In genomic region chr20:4401601-4402000, GRCh38 we compare ENCODE assay signal across 36 cellular contexts.
DNase-seq lines count a peak whose midpoint lies in the region; ATAC-seq and TF ChIP-seq lines count a peak whose summit lies in the region.
"Had no signal": no experiment of that assay in that cellular context is flagged by ENCODE, and none has a peak within 500 bp of the region (broad histone marks: within the 10 kb centered on the region; RNA-seq: fewer than 3 reads in every experiment).

No MANE protein-coding gene starts in this region.

- intact Hi-C loops in activated CD4-positive, alpha-beta memory T cell treated with anti-CD3 and anti-CD28 coated beads for 36 hours (cut with micrococcal nuclease) = no loop called here

- H3K9me3 Mint-ChIP-seq in CD8-positive, alpha-beta memory T cell = peaks cover 11 to 21% (median 12%) of the 10 kb centered on the region in 5 donors
- H3K9me3 Mint-ChIP-seq in activated CD4-positive, alpha-beta memory T cell treated with anti-CD3 and anti-CD28 coated beads for 36 hours = peaks cover 12% of the 10 kb centered on the region

- in situ Hi-C loops in brain microvascular endothelial cell (cut with HindIII; ENCODE audit: low pct_ligation_motif_present, low sequenced_read_pairs) = no loop called here

- H3K9me3 ChIP-seq in CD8-positive, alpha-beta memory T cell (ENCODE audit: low read length) = no peaks in the 10 kb centered on the region
- H3K9me3 ChIP-seq: colonic mucosa, gastrocnemius medialis, Peyer's patch, upper lobe of right lung had no signal

- no peak overlapping the region for H3K27ac ChIP-seq in brain microvascular endothelial cell
- H3K27ac ChIP-seq in CD8-positive, alpha-beta memory T cell (ENCODE audit: low read depth, low read length) = no peak overlapping the region
- H3K27ac ChIP-seq: C4-2B, cardiac muscle cell, colonic mucosa, epithelial cell of prostate, gastrocnemius medialis, lower lobe of right lung, Peyer's patch, skin epidermis, upper lobe of right lung, VCaP had no signal

- no peaks in the 10 kb centered on the region for H3K4me1 ChIP-seq in CD8-positive, alpha-beta memory T cell (ENCODE audit: insufficient read depth, low read length)
- H3K4me1 ChIP-seq: Caco-2, colonic mucosa, gastrocnemius medialis, lower lobe of right lung, Peyer's patch, upper lobe of right lung had no signal

- no peaks in the 10 kb centered on the region for H3K36me3 ChIP-seq in brain microvascular endothelial cell (replicated peaks)
- H3K36me3 ChIP-seq in CD8-positive, alpha-beta memory T cell (ENCODE audit: insufficient read depth, low read length) = no peaks in the 10 kb centered on the region
- H3K36me3 ChIP-seq: cardiac muscle cell, colonic mucosa, gastrocnemius medialis, lower lobe of right lung, Peyer's patch, upper lobe of right lung had no signal

- H3K27me3 ChIP-seq in brain microvascular endothelial cell (replicated peaks) = no peaks in the 10 kb centered on the region
- peaks cover 15% of the 10 kb centered on the region for H3K27me3 ChIP-seq in CD8-positive, alpha-beta memory T cell (ENCODE audit: insufficient read depth, low read length, poor library complexity, severe bottlenecking)
- H3K27me3 ChIP-seq: cardiac muscle cell, colonic mucosa, gastrocnemius medialis, Peyer's patch, upper lobe of right lung had no signal

- no peak overlapping the region for H3K4me3 ChIP-seq in AG04449 (ENCODE audit: low read depth, low read length)
- H3K4me3 ChIP-seq in brain microvascular endothelial cell (ENCODE audit: low read depth, low read length) = no peak overlapping the region
- no peak overlapping the region for H3K4me3 ChIP-seq in foreskin fibroblast (ENCODE audit: low read depth in 1 of 2, low read length in 2 of 2)
- H3K4me3 ChIP-seq in CD8-positive, alpha-beta memory T cell (ENCODE audit: low read length) = no peak overlapping the region
- H3K4me3 ChIP-seq: cardiac muscle cell, colonic mucosa, gastrocnemius medialis, K562, lower lobe of right lung, Peyer's patch, skin epidermis, upper lobe of right lung had no signal

- H3K4me3 Mint-ChIP-seq in CD8-positive, alpha-beta memory T cell = peak overlapping the region in 1 of 7 donors; percentile 19
- no peak overlapping the region for H3K4me3 Mint-ChIP-seq in activated CD4-positive, alpha-beta memory T cell treated with anti-CD3 and anti-CD28 coated beads for 36 hours
- H3K4me3 Mint-ChIP-seq: activated CD4-positive, alpha-beta T cell treated with anti-CD3 and anti-CD28 coated beads for 36 hours; nephron had no signal

- H3K4me1 Mint-ChIP-seq in CD8-positive, alpha-beta memory T cell = no peaks in the 10 kb centered on the region
- H3K4me1 Mint-ChIP-seq in activated CD4-positive, alpha-beta memory T cell treated with anti-CD3 and anti-CD28 coated beads for 36 hours (ENCODE audit: low read depth) = no peaks in the 10 kb centered on the region
- H3K4me1 Mint-ChIP-seq: activated CD4-positive, alpha-beta T cell treated with anti-CD3 and anti-CD28 coated beads for 36 hours; nephron had no signal

- ATAC-seq in HG03520 (IDR thresholded peaks at IDR 0.05; ENCODE audit: unreplicated experiment) = no peak
- ATAC-seq: activated CD4-positive, alpha-beta T cell treated with anti-CD3 and anti-CD28 coated beads for 36 hours; activated naive CD4-positive, alpha-beta T cell treated with anti-CD3 and anti-CD28 coated beads, Interleukin-2, amount 50 U/mL, for 72 hours; gastrocnemius medialis; K562; lower lobe of right lung; upper lobe of right lung had no signal

- TF ChIP-seq CTCF in AG04449 (IDR thresholded peaks at IDR 0.05; ENCODE audit: insufficient read depth, low read length, missing control alignments) (no peak), brain microvascular endothelial cell (IDR thresholded peaks at IDR 0.05; ENCODE audit: low read depth, low read length, missing control alignments) (no peak), foreskin fibroblast (IDR thresholded peaks at IDR 0.05; ENCODE audit: low read depth, low read length) (no peak)

- peak overlapping the region in 1 of 8 donors; percentile 12 for H3K27ac Mint-ChIP-seq in CD8-positive, alpha-beta memory T cell
- no peak overlapping the region for H3K27ac Mint-ChIP-seq in activated CD4-positive, alpha-beta memory T cell treated with anti-CD3 and anti-CD28 coated beads for 36 hours
- H3K27ac Mint-ChIP-seq: activated CD4-positive, alpha-beta T cell treated with anti-CD3 and anti-CD28 coated beads for 36 hours; activated naive CD4-positive, alpha-beta T cell treated with anti-CD3 and anti-CD28 coated beads, Interleukin-2, amount 50 U/mL, for 72 hours; activated T-helper 2 cell treated with anti-CD3 and anti-CD28 coated beads, Interferon-gamma antibody, Interleukin-2, Interleukin-4, amounts not matched to agents 10 μg/mL and 5 μg/mL and 100 μg/mL, durations not matched to agents 14 hours and 24 hours and 36 hours; nephron had no signal

- CTCF ChIA-PET in AG04449 (lab: Yijun Ruan, JAX) = interaction anchor here (0.9 to 2.9 kb wide), 2 partner anchors 8 to 191 kb away, joined by 3 to 10 read pairs; no protein-coding TSS in a partner anchor
- CTCF ChIA-PET in CD8-positive, alpha-beta memory T cell (lab: Charles Lee) = no interaction called here
- CTCF ChIA-PET in activated CD4-positive, alpha-beta memory T cell treated with anti-CD3 and anti-CD28 coated beads for 36 hours (lab: Charles Lee) = no interaction called here

- DNase-seq in AG04449 (ENCODE audit: low read depth, low spot score) (peak; percentile 29), GM03348 (ENCODE audit: low spot score) (peak; percentile 52), brain microvascular endothelial cell (peak; percentile 1), foreskin fibroblast (peak; percentile 23 to 61), hypothalamus (lab: John Stamatoyannopoulos, UW) (no peak)
- no peak for DNase-seq in CD8-positive, alpha-beta memory T cell
- DNase-seq in activated CD4-positive, alpha-beta memory T cell treated with anti-CD3 and anti-CD28 coated beads for 36 hours = no peak
- DNase-seq: activated CD4-positive, alpha-beta T cell treated with anti-CD3 and anti-CD28 coated beads for 36 hours; activated CD8-positive, alpha-beta memory T cell treated with anti-CD3 and anti-CD28 coated beads for 24 hours; activated T-cell treated with anti-CD3 and anti-CD28 coated beads for 4 hours; anterior cingulate cortex; Caco-2; colonic mucosa; DMS53; effector CD8-positive, alpha-beta T cell; gastrocnemius medialis; lower lobe of right lung; NCI-H1092; NCI-H1694; NCI-H446; NCI-H774; Peyer's patch; SHP77 treated with DMSO at 0.1 percent for 48 hours; stimulated activated naive CD4-positive, alpha-beta T cell treated with Interleukin-2 at 50 U/mL for 16 hours; T1000; upper lobe of right lung had no signal

- POLR2A ChIA-PET in AG04449 (lab: Yijun Ruan, JAX) = no interaction called here
- POLR2A ChIA-PET in CD8-positive, alpha-beta memory T cell (lab: Charles Lee) = no interaction called here
- POLR2A ChIA-PET in activated CD4-positive, alpha-beta memory T cell treated with anti-CD3 and anti-CD28 coated beads for 36 hours (lab: Charles Lee) = no interaction called here

- H3K36me3 Mint-ChIP-seq in CD8-positive, alpha-beta memory T cell = no peaks in the 10 kb centered on the region
- no peaks in the 10 kb centered on the region for H3K36me3 Mint-ChIP-seq in activated CD4-positive, alpha-beta memory T cell treated with anti-CD3 and anti-CD28 coated beads for 36 hours
- H3K36me3 Mint-ChIP-seq: activated naive CD4-positive, alpha-beta T cell treated with anti-CD3 and anti-CD28 coated beads, Interleukin-2, amount 50 U/mL, for 72 hours had no signal

- H3K27me3 Mint-ChIP-seq in CD8-positive, alpha-beta memory T cell = peaks cover 16 to 57% of the 10 kb centered on the region in 2 donors
- peaks cover 29% of the 10 kb centered on the region for H3K27me3 Mint-ChIP-seq in activated CD4-positive, alpha-beta memory T cell treated with anti-CD3 and anti-CD28 coated beads for 36 hours

Comparison
In these comparisons a context has a peak if more than half of its experiments do, and no peak if none do; other contexts are left out.
1. DNase-seq: peak in AG04449 (single experiment), GM03348 (single experiment), brain microvascular endothelial cell (single experiment) and foreskin fibroblast (2 of 2); none in CD8-positive, alpha-beta memory T cell (0 of 5), activated CD4-positive, alpha-beta memory T cell treated with anti-CD3 and anti-CD28 coated beads for 36 hours (single experiment) and hypothalamus (0 of 51).